Comparison of ENCODE assay signal across 18 cellular contexts in the genomic region with DNA sequence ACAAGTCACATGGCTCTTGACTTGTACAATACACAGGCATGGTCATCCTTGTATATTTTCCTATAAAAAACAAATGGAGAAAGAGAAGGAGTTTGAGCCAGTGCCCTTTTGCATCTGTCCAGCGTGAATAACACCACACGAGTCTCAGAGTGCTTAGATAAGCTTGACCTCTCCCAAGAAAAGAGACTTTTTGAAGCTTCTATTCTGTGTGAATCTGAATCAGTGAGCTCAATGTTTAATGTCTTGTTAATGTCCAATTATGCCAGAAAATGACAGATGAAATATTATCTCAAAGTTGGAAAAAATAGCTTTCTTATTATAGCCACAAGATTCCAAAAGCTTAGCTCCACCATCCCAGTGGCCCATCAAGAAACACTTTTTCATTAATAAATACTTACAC. TPM values are rescaled to one million over a fixed set of nuclear protein-coding genes. Genes with fewer than 3 reads are reported as not detected.
"Had no signal": no experiment of that assay in that cellular context is flagged by ENCODE, and none has a peak within 500 bp of the region (broad histone marks: within the 10 kb centered on the region; RNA-seq: fewer than 3 reads in every experiment).

No MANE protein-coding gene starts in this region.

- H3K27ac Mint-ChIP-seq: activated CD4-positive, alpha-beta T cell treated with anti-CD3 and anti-CD28 coated beads, Interleukin-2, amount 10 ng/mL, durations not matched to agents 24 days and 14 days; activated CD8-positive, alpha-beta T cell treated with anti-CD3 and anti-CD28 coated beads, Interleukin-2, amount 10 ng/mL, durations not matched to agents 7 days and 5 days; activated naive CD4-positive, alpha-beta T cell treated with anti-CD3 and anti-CD28 coated beads, Interleukin-2, amount 50 U/mL, for 24 hours; effector memory CD8-positive, alpha-beta T cell; type B pancreatic cell had no signal

- H3K4me3 ChIP-seq: psoas muscle, right lobe of liver, SJSA1 had no signal

- ATAC-seq: activated CD8-positive, alpha-beta T cell treated with anti-CD3 and anti-CD28 coated beads, Interleukin-2, amount 10 ng/mL, durations not matched to agents 7 days and 5 days; effector memory CD8-positive, alpha-beta T cell had no signal

- H3K36me3 Mint-ChIP-seq: activated naive CD4-positive, alpha-beta T cell treated with anti-CD3 and anti-CD28 coated beads, Interleukin-2, amount 50 U/mL, for 24 hours; brain; type B pancreatic cell had no signal

- H3K9me3 ChIP-seq: psoas muscle, right lobe of liver, SJSA1 had no signal

- H3K9me3 Mint-ChIP-seq: activated CD4-positive, alpha-beta T cell treated with anti-CD3 and anti-CD28 coated beads, Interleukin-2, amount 10 ng/mL, durations not matched to agents 24 days and 14 days; brain; dendritic cell treated with granulocyte-macrophage colony-stimulating factor and Interleukin-4, amounts not matched to agents 40 ng/mL and 50 ng/mL, for 4 days; effector memory CD8-positive, alpha-beta T cell; type B pancreatic cell had no signal

- H3K4me1 ChIP-seq: psoas muscle, right lobe of liver, SJSA1 had no signal

- H3K4me1 Mint-ChIP-seq: activated CD4-positive, alpha-beta T cell treated with anti-CD3 and anti-CD28 coated beads, Interleukin-2, amount 10 ng/mL, durations not matched to agents 24 days and 14 days; activated naive CD4-positive, alpha-beta T cell treated with anti-CD3 and anti-CD28 coated beads, Interleukin-2, amount 50 U/mL, for 24 hours had no signal

- H3K27me3 Mint-ChIP-seq: activated CD4-positive, alpha-beta T cell treated with anti-CD3 and anti-CD28 coated beads, Interleukin-2, amount 10 ng/mL, durations not matched to agents 24 days and 14 days; dendritic cell treated with granulocyte-macrophage colony-stimulating factor and Interleukin-4, amounts not matched to agents 40 ng/mL and 50 ng/mL, for 4 days; effector memory CD8-positive, alpha-beta T cell had no signal

- H3K4me3 Mint-ChIP-seq: activated CD4-positive, alpha-beta T cell treated with anti-CD3 and anti-CD28 coated beads, Interleukin-2, amount 10 ng/mL, durations not matched to agents 24 days and 14 days; activated CD8-positive, alpha-beta T cell treated with anti-CD3 and anti-CD28 coated beads, Interleukin-2, amount 10 ng/mL, durations not matched to agents 7 days and 5 days; activated naive CD4-positive, alpha-beta T cell treated with anti-CD3 and anti-CD28 coated beads, Interleukin-2, amount 50 U/mL, for 24 hours; dendritic cell treated with granulocyte-macrophage colony-stimulating factor and Interleukin-4, amounts not matched to agents 40 ng/mL and 50 ng/mL, for 4 days; effector memory CD8-positive, alpha-beta T cell; type B pancreatic cell had no signal

- H3K27ac ChIP-seq: epithelial cell of prostate, right lobe of liver, SJSA1 had no signal

- DNase-seq: activated CD4-positive, alpha-beta T cell treated with anti-CD3 and anti-CD28 coated beads, Interleukin-2, amount 10 ng/mL, durations not matched to agents 24 days and 14 days; activated CD4-positive, CD25-positive, alpha-beta regulatory T cell; activated CD8-positive, alpha-beta memory T cell treated with anti-CD3 and anti-CD28 coated beads, Interleukin-2, amount 50 U/mL, for 4 hours; activated CD8-positive, alpha-beta T cell treated with anti-CD3 and anti-CD28 coated beads, Interleukin-2, amount 10 ng/mL, durations not matched to agents 7 days and 5 days; activated effector memory CD4-positive, alpha-beta T cell treated with anti-CD3 and anti-CD28 coated beads, Interleukin-2, amount 50 U/mL, for 16 hours; activated T-cell treated with anti-CD3 and anti-CD28 coated beads, Interleukin-2, amount 50 U/mL, for 48 hours; amniotic stem cell; effector memory CD8-positive, alpha-beta T cell; left ventricle myocardium superior; psoas muscle; right lobe of liver; stimulated activated CD4-positive, alpha-beta T cell treated with anti-CD3 and anti-CD28 coated beads, Interleukin-1b, Interleukin-23, amount 100 ng/mL, for 48 hours had no signal

- H3K27me3 ChIP-seq: right lobe of liver, SJSA1 had no signal

- H3K36me3 ChIP-seq: right lobe of liver, SJSA1 had no signal

RNA-seq across cellular contexts. Expression of a gene that starts 31.0 kb away (rescaled TPM):
- total RNA-seq: activated CD4-positive, alpha-beta T cell treated with anti-CD3 and anti-CD28 coated beads, Interleukin-2, amount 10 ng/mL, durations not matched to agents 24 days and 14 days; activated CD8-positive, alpha-beta T cell treated with anti-CD3 and anti-CD28 coated beads, Interleukin-2, amount 10 ng/mL, durations not matched to agents 7 days and 5 days had no signal
